Comparison of ENCODE assay signal across 23 cellular contexts in the genomic region with DNA sequence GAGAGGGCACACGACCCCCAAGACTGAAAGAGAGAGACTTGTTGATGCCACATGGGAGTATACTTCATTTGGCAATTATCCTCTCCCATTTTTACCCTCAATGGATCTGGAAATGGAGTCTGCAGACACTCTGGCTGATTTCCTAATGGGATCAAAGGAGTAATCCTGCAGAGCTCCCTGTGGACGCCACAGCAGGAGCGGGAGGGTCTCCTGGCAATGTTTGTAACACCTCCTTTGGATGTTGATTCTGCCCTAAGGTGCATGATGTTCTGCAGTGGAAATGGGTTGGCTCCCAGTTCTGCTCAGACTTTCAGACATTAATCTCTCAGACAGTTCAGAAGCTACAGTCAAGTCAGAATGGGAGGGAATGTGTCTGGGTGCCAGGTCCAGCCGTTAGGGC.
"Had no signal": no experiment of that assay in that cellular context is flagged by ENCODE, and none has a peak within 500 bp of the region (broad histone marks: within the 10 kb centered on the region; RNA-seq: fewer than 3 reads in every experiment).

No MANE protein-coding gene starts in this region.

- H3K4me1 Mint-ChIP-seq: stimulated activated effector memory CD8-positive, alpha-beta T cell treated with anti-CD3 and anti-CD28 coated beads, Interleukin-12 subunit alpha, Interleukin-12 subunit beta, amount 100 ng/mL, for 72 hours had no signal

- ATAC-seq: esophagus mucosa; gastrocnemius medialis; left cardiac atrium; left lung; psoas muscle; right cardiac atrium; stimulated activated effector memory CD8-positive, alpha-beta T cell treated with anti-CD3 and anti-CD28 coated beads, Interleukin-12 subunit alpha, Interleukin-12 subunit beta, amount 100 ng/mL, for 72 hours had no signal

- H3K4me3 Mint-ChIP-seq: naive thymus-derived CD4-positive, alpha-beta T cell; stimulated activated effector memory CD8-positive, alpha-beta T cell treated with anti-CD3 and anti-CD28 coated beads, Interleukin-12 subunit alpha, Interleukin-12 subunit beta, amount 100 ng/mL, for 72 hours; type B pancreatic cell had no signal

- H3K36me3 Mint-ChIP-seq: naive thymus-derived CD4-positive, alpha-beta T cell; stimulated activated effector memory CD8-positive, alpha-beta T cell treated with anti-CD3 and anti-CD28 coated beads, Interleukin-12 subunit alpha, Interleukin-12 subunit beta, amount 100 ng/mL, for 72 hours; type B pancreatic cell had no signal

- H3K9me3 Mint-ChIP-seq: stimulated activated effector memory CD8-positive, alpha-beta T cell treated with anti-CD3 and anti-CD28 coated beads, Interleukin-12 subunit alpha, Interleukin-12 subunit beta, amount 100 ng/mL, for 72 hours; type B pancreatic cell had no signal

- H3K27ac Mint-ChIP-seq: naive thymus-derived CD4-positive, alpha-beta T cell; stimulated activated effector memory CD8-positive, alpha-beta T cell treated with anti-CD3 and anti-CD28 coated beads, Interleukin-12 subunit alpha, Interleukin-12 subunit beta, amount 100 ng/mL, for 72 hours; type B pancreatic cell had no signal

- DNase-seq: cortex of kidney; foreskin fibroblast; gastrocnemius medialis; head of caudate nucleus; left cardiac atrium; left lung; mesenchymal stem cell; midbrain; naive thymus-derived CD4-positive, alpha-beta T cell; occipital lobe; ovary; posterior cingulate gyrus; psoas muscle; right cardiac atrium; sigmoid colon; stimulated activated CD4-positive, alpha-beta T cell treated with anti-CD3 and anti-CD28 coated beads, Interleukin-2, amount 100 ng/mL, for 24 hours; stimulated activated CD4-positive, alpha-beta T cell treated with anti-CD3 and anti-CD28 coated beads, Interleukin-4, amount 100 ng/mL, for 24 hours; stimulated activated naive CD4-positive, alpha-beta T cell treated with Interleukin-2 at 50 U/mL for 16 hours; stomach; thyroid gland had no signal
